Comparison of ENCODE assay signal across 15 cellular contexts in genomic region chr2:3266727-3267548, GRCh38.
A peak's percentile ranks its signal among the peaks of the same experiment; 100 is the strongest.
DNase-seq lines count a peak whose midpoint lies in the region; ATAC-seq and TF ChIP-seq lines count a peak whose summit lies in the region.
"Had no signal": no experiment of that assay in that cellular context is flagged by ENCODE, and none has a peak within 500 bp of the region (broad histone marks: within the 10 kb centered on the region; RNA-seq: fewer than 3 reads in every experiment).

No MANE protein-coding gene starts in this region.

- H3K4me1 ChIP-seq in mesendoderm (ENCODE audit: control insufficient read depth, low read depth, low read length), result peaks cover 12% of the 10 kb centered on the region
- H3K4me1 ChIP-seq in thyroid gland, result peaks cover 29 to 45% of the 10 kb centered on the region in 2 donors

- no CpG with 5 or more reads among the region's 15 CpGs for WGBS in mesendoderm (ENCODE audit: extremely low coverage, insufficient coverage, low lambda C conversion rate)
- WGBS in thyroid gland, 2 donors, result 87 to 90% methylated on average over 15 of the region's 15 CpGs

- no peak overlapping the region for H2BK15ac ChIP-seq in mesendoderm (replicated peaks; ENCODE audit: low read depth)

- H3K23ac ChIP-seq in mesendoderm (ENCODE audit: low read length), result no peak overlapping the region

- peak; percentile 61 for DNase-seq in NCI-H82 (lab: John Stamatoyannopoulos, UW)
- DNase-seq in NCI-H82 treated with DMSO at 0.1 percent for 48 hours (lab: John Stamatoyannopoulos, UW; ENCODE audit: unreplicated experiment), result no peak
- peak in 1 of 61 donors; percentile 79 for DNase-seq in caudate nucleus (lab: John Stamatoyannopoulos, UW)
- DNase-seq in mesendoderm, result no peak
- no peak for DNase-seq in thyroid gland
- no peak for DNase-seq in RKO (ENCODE audit: low spot score)
- DNase-seq: activated CD4-positive, alpha-beta memory T cell treated with anti-CD3 and anti-CD28 coated beads for 36 hours; GOT3; heart right ventricle; MG63; NCI-H1417 treated with DMSO at 0.1 percent for 48 hours had no signal

- H3K79me1 ChIP-seq in mesendoderm (ENCODE audit: low read length), result peaks cover 3% of the 10 kb centered on the region

- no peak overlapping the region for H4K5ac ChIP-seq in mesendoderm (ENCODE audit: low read length)

- H4K8ac ChIP-seq in mesendoderm (ENCODE audit: low read depth, low read length), result no peak overlapping the region

- H3K4me3 ChIP-seq in mesendoderm (ENCODE audit: low read length) (no peak overlapping the region), thyroid gland (replicated peaks in 1 of 3) (no peak overlapping the region)
- H3K4me3 ChIP-seq: heart right ventricle, K562, MG63 had no signal

- H2BK120ac ChIP-seq in mesendoderm (ENCODE audit: low read depth, low read length), result no peak overlapping the region

- no peaks in the 10 kb centered on the region for H3K9me3 ChIP-seq in thyroid gland

- ATAC-seq in GM18873 (IDR thresholded peaks at IDR 0.05; ENCODE audit: low FRiP score, unreplicated experiment) (no peak), GM19035 (IDR thresholded peaks at IDR 0.05; ENCODE audit: unreplicated experiment) (no peak)
- ATAC-seq: heart right ventricle, K562 had no signal

- H3K79me2 ChIP-seq in mesendoderm (ENCODE audit: control insufficient read depth, insufficient read depth, low read length), result no peaks in the 10 kb centered on the region

- no peak overlapping the region for H3K18ac ChIP-seq in mesendoderm (ENCODE audit: low read length)

- no peak for TF ChIP-seq CTCF in thyroid gland (IDR thresholded peaks at IDR 0.05)

- no peak for TF ChIP-seq POLR2A in thyroid gland (IDR thresholded peaks at IDR 0.05)

- H3K9ac ChIP-seq in mesendoderm (ENCODE audit: low read length), result no peak overlapping the region

- no peaks in the 10 kb centered on the region for H3K36me3 ChIP-seq in mesendoderm (ENCODE audit: control insufficient read depth, insufficient read depth, low read length)
- H3K36me3 ChIP-seq in thyroid gland, result no peaks in the 10 kb centered on the region
- H3K36me3 ChIP-seq: heart right ventricle, MG63 had no signal

- H2AK5ac ChIP-seq in mesendoderm (ENCODE audit: low read length), result no peak overlapping the region

- intact Hi-C loops in thyroid gland (cut with DNase I), result no loop called here

- no peak overlapping the region for H3K4me2 ChIP-seq in mesendoderm (ENCODE audit: low read length)

- H3K27ac ChIP-seq in caudate nucleus (ENCODE audit: low read depth, low read length) (peak overlapping the region; percentile 52), mesendoderm (ENCODE audit: low read depth, low read length) (no peak overlapping the region), thyroid gland (peak overlapping the region in 2 of 3 donors; percentile 61 to 66)
- H3K27ac ChIP-seq: 22Rv1, heart right ventricle had no signal

- H3K4ac ChIP-seq in mesendoderm (ENCODE audit: low read depth, low read length), result no peak overlapping the region

- peak overlapping the region; percentile 12 for H3K56ac ChIP-seq in mesendoderm (ENCODE audit: low read length)

- no peak overlapping the region for H2BK5ac ChIP-seq in mesendoderm (ENCODE audit: low read length)

- H3K27me3 ChIP-seq in mesendoderm (ENCODE audit: insufficient read depth, low read length, poor library complexity) (no peaks in the 10 kb centered on the region), thyroid gland (no peaks in the 10 kb centered on the region)
- H3K27me3 ChIP-seq: heart right ventricle, MG63 had no signal
